In genomic region chr14:23306412-23307145, GRCh38 we compare ENCODE assay signal across 8 cellular contexts. TPM values are rescaled to one million over a fixed set of nuclear protein-coding genes. Genes with fewer than 3 reads are reported as not detected.
DNase-seq lines count a peak whose midpoint lies in the region; FAIRE-seq and TF ChIP-seq lines count a peak whose summit lies in the region.

Gene BCL2L2 (plus strand): TSS chr14:23306833. CDS start chr14:23307768, 935 bp downstream.

- H3K27ac Mint-ChIP-seq in activated T-cell treated with anti-CD3 and anti-CD28 coated beads, Interleukin-2, amount 50 U/mL, for 24 hours, result no peak within 1 kb of the TSS

- H3K36me3 ChIP-seq in PC-9 (ENCODE audit: low read depth) (no peaks in the 10 kb centered on the region), kidney (ENCODE audit: control insufficient read depth in 1 of 2, insufficient read depth in 2 of 2, low read length in 2 of 2) (peaks cover 14 to 32% of the 10 kb centered on the region in 2 donors), spleen (peaks cover 0 to 40% (median 1%) of the 10 kb centered on the region in 6 donors)

- peak within 1 kb of the TSS; percentile 96 for H3K4me2 ChIP-seq in PC-9

- POLR2A ChIA-PET in PC-9 (lab: Charles Lee; ENCODE audit: unreplicated experiment), result interaction anchor here (0.6 to 1.0 kb wide), 8 partner anchors 14 to 1796 kb away, joined by 3 to 9 read pairs (median 4); partner anchors contain the start of gene METTL3

- DNase-seq in activated T-cell treated with anti-CD3 and anti-CD28 coated beads, Interleukin-2, amount 50 U/mL, for 24 hours, result no peak
- DNase-seq in activated T-cell treated with anti-CD3 and anti-CD28 coated beads for 4 hours, result no peak
- peak; percentile 72 for DNase-seq in KG1 (lab: John Stamatoyannopoulos, UW)
- peak; percentile 71 to 84 for DNase-seq in PC-9
- peak; percentile 89 for DNase-seq in choroid plexus epithelial cell (ENCODE audit: low read depth)
- DNase-seq in kidney, result peak; percentile 97
- peak; percentile 90 for DNase-seq in spleen
- no peak for DNase-seq in GOT3 (lab: John Stamatoyannopoulos, UW)

- no peaks in the 10 kb centered on the region for H3K9me3 Mint-ChIP-seq in activated T-cell treated with anti-CD3 and anti-CD28 coated beads, Interleukin-2, amount 50 U/mL, for 24 hours

- H3K27me3 ChIP-seq in PC-9 (ENCODE audit: insufficient read depth, low read depth) (no peaks in the 10 kb centered on the region), spleen (replicated peaks in 1 of 7) (no peaks in the 10 kb centered on the region)

- no peaks in the 10 kb centered on the region for H4K20me1 ChIP-seq in PC-9 (ENCODE audit: insufficient read depth)

- no TSS peak for BruUV-seq in PC-9 (replicated peaks; lab: Mats Ljungman, UMichigan)

- peaks cover 32% of the 10 kb centered on the region for H3K79me2 ChIP-seq in PC-9 (ENCODE audit: low read depth)

- H3K27ac ChIP-seq in PC-9 (peak within 1 kb of the TSS; percentile 64), kidney (ENCODE audit: low read depth in 2 of 2, low read length in 2 of 2) (peak within 1 kb of the TSS; percentile 88 to 91), spleen (peak within 1 kb of the TSS; percentile 39 to 88 (median 84))

- intact Hi-C loops in PC-9 (cut with micrococcal nuclease; ENCODE audit: unreplicated experiment) (loop anchor here (1.0 to 10.0 kb wide), 2 partner anchors 14 to 232 kb away; no protein-coding TSS in a partner anchor), kidney (cut with DNase I) (no loop called here), spleen (cut with DNase I; ENCODE audit: low total_unique reads) (no loop called here)

- H3K9ac ChIP-seq in kidney (ENCODE audit: low read length in 2 of 2), result peak within 1 kb of the TSS; percentile 91 to 98

- H2AFZ ChIP-seq in PC-9, result peak within 1 kb of the TSS; percentile 75

- H3K9me2 ChIP-seq in PC-9 (ENCODE audit: insufficient read depth), result no peaks in the 10 kb centered on the region

- CTCF ChIA-PET in PC-9 (lab: Charles Lee), result interaction anchor here (0.5 to 0.7 kb wide), 7 partner anchors 18 to 787 kb away, joined by 3 to 5 read pairs (median 4); partner anchors contain the start of gene PCK2

- WGBS in spleen, 5 donors, result 3 to 11% (median 4%) methylated on average over 24 of the region's 24 CpGs

- TF ChIP-seq POLR2A in spleen (IDR thresholded peaks at IDR 0.05), result no peak

- no peak for FAIRE-seq in kidney (lab: Jason Lieb, UNC)

- H3K36me3 Mint-ChIP-seq in activated T-cell treated with anti-CD3 and anti-CD28 coated beads, Interleukin-2, amount 50 U/mL, for 24 hours (ENCODE audit: low read depth), result peaks cover 3% of the 10 kb centered on the region

- H3K9me3 ChIP-seq in PC-9 (ENCODE audit: insufficient read depth, low read depth) (no peaks in the 10 kb centered on the region), kidney (ENCODE audit: control insufficient read depth in 1 of 2, low read length in 2 of 2) (no peaks in the 10 kb centered on the region), spleen (no peaks in the 10 kb centered on the region)

- H3K4me3 ChIP-seq in PC-9, result peak within 1 kb of the TSS; percentile 84
- peak within 1 kb of the TSS; percentile 96 for H3K4me3 ChIP-seq in choroid plexus epithelial cell (ENCODE audit: low read depth, low read length)
- H3K4me3 ChIP-seq in kidney (ENCODE audit: low read length in 2 of 2), result peak within 1 kb of the TSS; percentile 87 to 89
- peak within 1 kb of the TSS; percentile 47 to 77 (median 59) for H3K4me3 ChIP-seq in spleen

- H3K4me3 Mint-ChIP-seq in activated T-cell treated with anti-CD3 and anti-CD28 coated beads, Interleukin-2, amount 50 U/mL, for 24 hours, result peak within 1 kb of the TSS; percentile 33

- peaks cover 20% of the 10 kb centered on the region for H3K4me1 ChIP-seq in PC-9 (replicated peaks; ENCODE audit: insufficient read depth)
- H3K4me1 ChIP-seq in kidney (ENCODE audit: control insufficient read depth in 1 of 2, insufficient read depth in 1 of 2, low read depth in 1 of 2, low read length in 2 of 2), result peaks cover 20 to 28% of the 10 kb centered on the region in 2 donors
- peaks cover 11 to 72% (median 44%) of the 10 kb centered on the region in 6 donors for H3K4me1 ChIP-seq in spleen

- no peak for TF ChIP-seq CTCF in PC-9 (conservative IDR thresholded peaks at IDR 0.05)
- no peak for TF ChIP-seq CTCF in choroid plexus epithelial cell (conservative IDR thresholded peaks at IDR 0.05; ENCODE audit: low read depth, low read length)
- peak; percentile 4 for TF ChIP-seq CTCF in kidney (IDR thresholded peaks at IDR 0.05; ENCODE audit: borderline replicate concordance, extremely low read depth, insufficient read depth)
- TF ChIP-seq CTCF in spleen (IDR thresholded peaks at IDR 0.05 in 8 of 11, conservative IDR thresholded peaks at IDR 0.05 in 3 of 11), result no peak

- peaks cover 12% of the 10 kb centered on the region for H3K4me1 Mint-ChIP-seq in activated T-cell treated with anti-CD3 and anti-CD28 coated beads, Interleukin-2, amount 50 U/mL, for 24 hours (ENCODE audit: low read depth)

- peaks cover 37% of the 10 kb centered on the region for H3K27me3 Mint-ChIP-seq in activated T-cell treated with anti-CD3 and anti-CD28 coated beads, Interleukin-2, amount 50 U/mL, for 24 hours

- peaks cover 16% of the 10 kb centered on the region; the same call in 1 of the 2 replicates for H3F3A ChIP-seq in PC-9 (ENCODE audit: insufficient read depth, low read depth)

RNA-seq across cellular contexts. Expression of gene BCL2L2, which starts in this region (rescaled TPM):
- 20.3 and 25.7 TPM in 2 replicates for total RNA-seq in PC-9 (2021)
- total RNA-seq in kidney, result 43.6 TPM
- polyA plus RNA-seq in kidney (ENCODE audit: insufficient read depth, low read depth, low replicate concordance), result 35.6 TPM
- 10 to 100 TPM; 16.7 to 34.6 (median 24.9) TPM for total RNA-seq in spleen
- polyA plus RNA-seq in spleen, result 10 to 100 TPM in 1 of 3 donors, 1 to 10 TPM in 2; 5.4 to 19.2 (median 7.5) TPM

Comparison
In these comparisons a context has a peak if more than half of its experiments do, and no peak if none do; other contexts are left out.
1. DNase-seq: peak in KG1 (single experiment), PC-9 (2 of 2), choroid plexus epithelial cell (single experiment), kidney (single experiment) and spleen (single experiment); none in activated T-cell treated with anti-CD3 and anti-CD28 coated beads, Interleukin-2, amount 50 U/mL, for 24 hours (single experiment), activated T-cell treated with anti-CD3 and anti-CD28 coated beads for 4 hours (single experiment) and GOT3 (single experiment).
2. Peak in every context shown above with its lines, with median percentiles within 50 percentile points of each other: H3K27ac ChIP-seq and H3K4me3 ChIP-seq.